16 cellular contexts compared by ENCODE assay signal in genomic region chr4:120636120-120636630, GRCh38.
DNase-seq lines count a peak whose midpoint lies in the region; ATAC-seq and TF ChIP-seq lines count a peak whose summit lies in the region.
"Had no signal": no experiment of that assay in that cellular context is flagged by ENCODE, and none has a peak within 500 bp of the region (broad histone marks: within the 10 kb centered on the region; RNA-seq: fewer than 3 reads in every experiment).

No MANE protein-coding gene starts in this region.

- no peak overlapping the region for H3K9ac ChIP-seq in adipocyte (ENCODE audit: low read length)

- TF ChIP-seq POLR2A in sigmoid colon (IDR thresholded peaks at IDR 0.05): no peak

- peak; percentile 15 for DNase-seq in COLO829 (ENCODE audit: low spot score)
- DNase-seq in M059J (ENCODE audit: low read depth): peak; percentile 27
- DNase-seq in adipocyte (ENCODE audit: low read depth): peak; percentile 7
- DNase-seq in iris pigment epithelial cell (ENCODE audit: low read depth): peak; percentile 8
- DNase-seq in sigmoid colon: no peak
- DNase-seq: ACHN; CD4-positive, alpha-beta T cell; DMS79; NCI-H1048; NCI-H146; NCI-H2081 treated with DMSO at 0.1 percent for 48 hours; NCI-H526; PC-9 had no signal

- TF ChIP-seq EP300 in sigmoid colon (IDR thresholded peaks at IDR 0.05): no peak

- 91 to 94% methylated on average over 6 of the region's 6 CpGs for WGBS in sigmoid colon, 2 donors

- H3K4me1 ChIP-seq in adipocyte (ENCODE audit: control insufficient read depth, insufficient read depth, low read length) (no peaks in the 10 kb centered on the region), sigmoid colon (no peaks in the 10 kb centered on the region)

- TF ChIP-seq CTCF in sigmoid colon (IDR thresholded peaks at IDR 0.05): no peak

- ATAC-seq in GM19351 (IDR thresholded peaks at IDR 0.05; ENCODE audit: unreplicated experiment) (no peak), GM18519 (IDR thresholded peaks at IDR 0.05; ENCODE audit: low FRiP score, unreplicated experiment) (no peak)
- ATAC-seq: GM12878 had no signal

- H3K9me3 ChIP-seq in adipocyte (ENCODE audit: control insufficient read depth, low read length) (no peaks in the 10 kb centered on the region), sigmoid colon (no peaks in the 10 kb centered on the region)

- no peak overlapping the region for H3K27ac ChIP-seq in sigmoid colon
- H3K27ac ChIP-seq: PC-9 had no signal

- H3K4me3 ChIP-seq in adipocyte (ENCODE audit: low read length): no peak overlapping the region
- no peak overlapping the region for H3K4me3 ChIP-seq in sigmoid colon
- H3K4me3 ChIP-seq: GM12878, PC-9 had no signal

- no peaks in the 10 kb centered on the region for H3K36me3 ChIP-seq in adipocyte (ENCODE audit: control insufficient read depth, insufficient read depth, low read length, severe bottlenecking)
- no peaks in the 10 kb centered on the region for H3K36me3 ChIP-seq in sigmoid colon

- intact Hi-C loops in sigmoid colon (cut with DNase I): no loop called here

- H3K27me3 ChIP-seq in adipocyte (replicated peaks; ENCODE audit: control insufficient read depth, insufficient read depth, low read length): no peaks in the 10 kb centered on the region
- H3K27me3 ChIP-seq in sigmoid colon: no peaks in the 10 kb centered on the region
